Comparison of ENCODE assay signal across 8 cellular contexts in genomic region chr4:8439914-8440490, GRCh38. TPM values are rescaled to one million over a fixed set of nuclear protein-coding genes. Genes with fewer than 3 reads are reported as not detected.
DNase-seq lines count a peak whose midpoint lies in the region; ATAC-seq and TF ChIP-seq lines count a peak whose summit lies in the region.

No MANE protein-coding gene starts in this region.

- H3K4me3 ChIP-seq in CD8-positive, alpha-beta T cell (ENCODE audit: low read depth, low read length) = peak overlapping the region; percentile 98
- peak overlapping the region; percentile 81 for H3K4me3 ChIP-seq in fibroblast of mammary gland (ENCODE audit: control insufficient read depth, low read depth, low read length)

- peaks cover 78% of the 10 kb centered on the region for H3K4me1 Mint-ChIP-seq in CD8-positive, alpha-beta T cell (ENCODE audit: low read depth)
- peaks cover 51% of the 10 kb centered on the region for H3K4me1 Mint-ChIP-seq in osteocyte (ENCODE audit: unreplicated experiment)

- ATAC-seq in CD8-positive, alpha-beta T cell = no peak
- ATAC-seq in GM19463 (IDR thresholded peaks at IDR 0.05; ENCODE audit: unreplicated experiment) = peak; percentile 2
- ATAC-seq in HG03469 (IDR thresholded peaks at IDR 0.05; ENCODE audit: unreplicated experiment) = peak; percentile 19

- H3K4me1 ChIP-seq in CD8-positive, alpha-beta T cell (ENCODE audit: insufficient read depth, low read length) = peaks cover 54% of the 10 kb centered on the region

- no peaks in the 10 kb centered on the region for H3K27me3 ChIP-seq in CD8-positive, alpha-beta T cell (ENCODE audit: insufficient read depth, low read length)

- no peak for TF ChIP-seq CTCF in CD8-positive, alpha-beta T cell (IDR thresholded peaks at IDR 0.05)
- TF ChIP-seq CTCF in fibroblast of mammary gland (conservative IDR thresholded peaks at IDR 0.05; ENCODE audit: control insufficient read depth, insufficient read depth, low read depth, low read length) = no peak
- TF ChIP-seq CTCF in osteocyte (IDR thresholded peaks at IDR 0.05) = no peak

- intact Hi-C loops in CD8-positive, alpha-beta T cell (cut with DNase I, micrococcal nuclease) = loop anchor here (1.0 to 5.0 kb wide), 6 partner anchors 12 to 681 kb away; partner anchors contain the start of genes ABLIM2 (in 2 of the 2) and AFAP1 (in 1 of the 2)

- peaks cover 11% of the 10 kb centered on the region for H3K36me3 Mint-ChIP-seq in CD8-positive, alpha-beta T cell
- peaks cover 3% of the 10 kb centered on the region for H3K36me3 Mint-ChIP-seq in osteocyte (ENCODE audit: unreplicated experiment)

- POLR2A ChIA-PET in CD8-positive, alpha-beta T cell (lab: Charles Lee) = interaction anchor here (0.9 to 2.8 kb wide), 2 partner anchors 8 to 12 kb away, joined by 3 to 18 read pairs; no protein-coding TSS in a partner anchor

- CTCF ChIA-PET in CD8-positive, alpha-beta T cell (lab: Charles Lee) = interaction anchor here (1.1 kb wide), 1 partner anchor 11 kb away, joined by 5 read pairs; no protein-coding TSS in a partner anchor

- H3K4me3 Mint-ChIP-seq in CD8-positive, alpha-beta T cell = peak overlapping the region; percentile 100
- H3K4me3 Mint-ChIP-seq in osteocyte (ENCODE audit: unreplicated experiment) = peak overlapping the region; percentile 87

- peak in 1 of 7 experiments; percentile 37 for DNase-seq in CD8-positive, alpha-beta T cell
- peak; percentile 55 for DNase-seq in UCSD-AML1 (lab: John Stamatoyannopoulos, UW; ENCODE audit: unreplicated experiment)
- DNase-seq in fibroblast of mammary gland (ENCODE audit: low read depth) = no peak
- no peak for DNase-seq in osteocyte (ENCODE audit: extremely low spot score, unreplicated experiment)
- DNase-seq in NK-92 treated with Interleukin-12 subunit alpha and Interleukin-12 subunit beta, amount 100 ng/mL, for 24 hours (lab: John Stamatoyannopoulos, UW) = no peak
- no peak for DNase-seq in activated effector memory CD4-positive, alpha-beta T cell treated with Interleukin-2 at 50 U/mL for 16 hours

- peak overlapping the region; percentile 98 for H3K27ac ChIP-seq in CD8-positive, alpha-beta T cell (ENCODE audit: low read depth, low read length)

- H3K9me3 ChIP-seq in CD8-positive, alpha-beta T cell (ENCODE audit: low read length) = no peaks in the 10 kb centered on the region

- H3K27me3 Mint-ChIP-seq in CD8-positive, alpha-beta T cell (ENCODE audit: low read depth) = no peaks in the 10 kb centered on the region
- H3K27me3 Mint-ChIP-seq in osteocyte (ENCODE audit: unreplicated experiment) = no peaks in the 10 kb centered on the region

- H3K9me3 Mint-ChIP-seq in CD8-positive, alpha-beta T cell = no peaks in the 10 kb centered on the region
- no peaks in the 10 kb centered on the region for H3K9me3 Mint-ChIP-seq in osteocyte (ENCODE audit: unreplicated experiment)

- H3K36me3 ChIP-seq in CD8-positive, alpha-beta T cell (ENCODE audit: insufficient read depth, low read length) = no peaks in the 10 kb centered on the region

- peak overlapping the region; percentile 100 for H3K27ac Mint-ChIP-seq in CD8-positive, alpha-beta T cell
- peak overlapping the region; percentile 96 for H3K27ac Mint-ChIP-seq in osteocyte (ENCODE audit: unreplicated experiment)

RNA-seq across cellular contexts. Expression of gene ACOX3, which starts 0.5 kb away (rescaled TPM):
- 1 to 10 TPM; 5.3 to 5.8 TPM for total RNA-seq in CD8-positive, alpha-beta T cell
- total RNA-seq in osteocyte = 25.2 and 25.9 TPM in 2 replicates

RNA-seq across cellular contexts. Expression of gene TRMT44, which starts 0.6 kb away (rescaled TPM):
- 10 to 100 TPM; 34.9 to 44.2 TPM for total RNA-seq in CD8-positive, alpha-beta T cell
- 20.4 and 24.5 TPM in 2 replicates for total RNA-seq in osteocyte
